In genomic region chr3:50320853-50321145, GRCh38 we compare ENCODE assay signal across 8 cellular contexts. TPM values are rescaled to one million over a fixed set of nuclear protein-coding genes. Genes with fewer than 3 reads are reported as not detected.
DNase-seq lines count a peak whose midpoint lies in the region; FAIRE-seq and TF ChIP-seq lines count a peak whose summit lies in the region.

No MANE protein-coding gene starts in this region.

- H3K9me3 ChIP-seq in muscle layer of colon (ENCODE audit: low read length), result no peaks in the 10 kb centered on the region

- H3K27me3 ChIP-seq in HL-60 (ENCODE audit: insufficient read depth, poor library complexity, severe bottlenecking), result no peaks in the 10 kb centered on the region
- H3K27me3 ChIP-seq in bronchial epithelial cell (ENCODE audit: control insufficient read depth, insufficient read depth, low read length), result no peaks in the 10 kb centered on the region
- H3K27me3 ChIP-seq in muscle layer of colon (ENCODE audit: control insufficient read depth in 1 of 2, insufficient read depth in 2 of 2, low read length in 2 of 2), result no peaks in the 10 kb centered on the region

- TF ChIP-seq POLR2A in GM12892 (IDR thresholded peaks at IDR 0.05; ENCODE audit: low read depth, low read length), result no peak

- H3K27ac ChIP-seq in HL-60 (replicated peaks) (peak overlapping the region; percentile 100), muscle layer of colon (ENCODE audit: low read depth, low read length) (peak overlapping the region; percentile 83)

- H3K4me1 ChIP-seq in muscle layer of colon (ENCODE audit: insufficient read depth, low read length), result peaks cover 53% of the 10 kb centered on the region

- DNase-seq in AG10803 (ENCODE audit: low read depth) (no peak), HL-60 (ENCODE audit: low read depth in 1 of 2, low spot score in 1 of 2) (no peak), bronchial epithelial cell (ENCODE audit: low read depth) (no peak), NCI-H2029 (lab: John Stamatoyannopoulos, UW) (no peak), NCI-H510A (lab: John Stamatoyannopoulos, UW) (no peak), GM12892 (ENCODE audit: insufficient read length) (no peak), epidermal melanocyte (ENCODE audit: insufficient read length, low spot score) (no peak)

- TF ChIP-seq CTCF in AG10803 (conservative IDR thresholded peaks at IDR 0.05; ENCODE audit: low read length), result no peak
- TF ChIP-seq CTCF in HL-60 (IDR thresholded peaks at IDR 0.05; ENCODE audit: insufficient read depth, low read length), result no peak
- no peak for TF ChIP-seq CTCF in bronchial epithelial cell (IDR thresholded peaks at IDR 0.05; ENCODE audit: insufficient read depth, low read length, severe bottlenecking)

- H3K9ac ChIP-seq in muscle layer of colon (ENCODE audit: low read length), result peak overlapping the region; percentile 71

- H3K36me3 ChIP-seq in bronchial epithelial cell (ENCODE audit: control insufficient read depth, insufficient read depth, low read length) (peaks cover 27% of the 10 kb centered on the region), muscle layer of colon (ENCODE audit: insufficient read depth, low read length) (peaks cover 29% of the 10 kb centered on the region)

- H3K4me3 ChIP-seq in AG10803 (ENCODE audit: low read length) (peak overlapping the region; percentile 71), HL-60 (replicated peaks; ENCODE audit: insufficient read depth, low read length) (peak overlapping the region; percentile 68), bronchial epithelial cell (ENCODE audit: low read depth, low read length) (peak overlapping the region; percentile 61), muscle layer of colon (ENCODE audit: low read depth in 1 of 2, low read length in 2 of 2) (peak overlapping the region; percentile 74 to 91)

- FAIRE-seq in bronchial epithelial cell (lab: Jason Lieb, UNC), result no peak
- no peak for FAIRE-seq in GM12892 (lab: Jason Lieb, UNC)

RNA-seq across cellular contexts. Expression of gene HYAL2, which starts 1.7 kb away (rescaled TPM):
- 55.0 and 63.0 TPM in 2 replicates for total RNA-seq in bronchial epithelial cell
- polyA plus RNA-seq in GM12892 (2012; ENCODE audit: missing spikeins), result 5.8 TPM

RNA-seq across cellular contexts. Expression of gene TUSC2, which starts 7.2 kb away (rescaled TPM):
- total RNA-seq in bronchial epithelial cell, result 21.9 and 23.3 TPM in 2 replicates
- polyA plus RNA-seq in GM12892 (2012; ENCODE audit: missing spikeins), result 17.0 TPM

RNA-seq across cellular contexts. Expression of gene HYAL1, which starts 17.4 kb away (rescaled TPM):
- 7.1 and 8.3 TPM in 2 replicates for total RNA-seq in bronchial epithelial cell
- 0.49 TPM for polyA plus RNA-seq in GM12892 (2012; ENCODE audit: missing spikeins)

RNA-seq across cellular contexts. Expression of gene RASSF1, which starts 19.8 kb away (rescaled TPM):
- total RNA-seq in bronchial epithelial cell, result 15.5 and 25.5 TPM in 2 replicates
- 30.1 TPM for polyA plus RNA-seq in GM12892 (2012; ENCODE audit: missing spikeins)

RNA-seq across cellular contexts. Expression of gene HYAL3, which starts 21.6 kb away (rescaled TPM):
- total RNA-seq in bronchial epithelial cell, result 6.6 and 6.8 TPM in 2 replicates
- polyA plus RNA-seq in GM12892 (2012; ENCODE audit: missing spikeins), result 1.2 TPM
